Comparison of ENCODE assay signal across 8 cellular contexts in the genomic region with DNA sequence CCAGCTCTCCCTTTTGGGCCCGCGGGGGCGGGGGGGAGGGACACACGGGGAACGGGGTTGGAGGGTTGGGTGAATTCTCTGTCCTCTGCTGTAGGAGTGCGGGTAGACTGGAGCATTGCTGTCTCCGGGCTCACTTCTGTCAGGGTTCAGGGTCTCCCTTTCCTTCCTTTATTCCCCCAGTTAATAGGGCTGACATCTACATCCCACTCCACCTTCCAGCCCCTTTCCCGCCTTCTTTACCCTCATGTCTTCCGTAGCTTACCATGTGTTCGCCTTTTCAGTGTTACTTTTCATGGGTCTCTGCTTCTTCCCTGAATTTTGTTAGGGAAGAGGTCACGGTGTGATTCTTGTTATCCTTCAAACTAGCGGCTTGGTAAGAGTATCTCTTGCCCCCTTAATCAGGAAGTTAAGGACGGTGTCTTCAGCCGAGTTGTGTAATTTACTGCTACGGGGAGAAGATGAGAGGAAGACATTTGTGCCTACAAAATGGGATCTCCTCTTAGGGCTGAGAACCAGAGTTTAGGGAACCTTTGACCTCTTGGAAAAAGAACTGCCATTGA. TPM values are rescaled to one million over a fixed set of nuclear protein-coding genes. Genes with fewer than 3 reads are reported as not detected.
DNase-seq lines count a peak whose midpoint lies in the region; ATAC-seq and TF ChIP-seq lines count a peak whose summit lies in the region.

No MANE protein-coding gene starts in this region.

- H3K9ac ChIP-seq in DND-41 (ENCODE audit: low read depth, low read length) (peak overlapping the region; percentile 86), H9 (ENCODE audit: extremely low read depth, insufficient read length, low read length) (peak overlapping the region; percentile 59)

- H3K18ac ChIP-seq in H9 (ENCODE audit: insufficient read length, low read depth, low read length) = no peak overlapping the region

- H2BK120ac ChIP-seq in H9 (ENCODE audit: low read depth, low read length, poor library complexity, severe bottlenecking) = no peak overlapping the region

- H3K9me3 Mint-ChIP-seq in H9 = no peaks in the 10 kb centered on the region
- H3K9me3 Mint-ChIP-seq in effector memory CD8-positive, alpha-beta T cell = no peaks in the 10 kb centered on the region
- no peaks in the 10 kb centered on the region for H3K9me3 Mint-ChIP-seq in natural killer cell treated with Interleukin-12 subunit alpha and Interleukin-12 subunit beta and Interleukin-15 and Interleukin-18, amount 100 ng/mL, for 72 hours

- peaks cover 30% of the 10 kb centered on the region for H3K4me1 ChIP-seq in DND-41 (ENCODE audit: insufficient read depth, low read length)
- no peaks in the 10 kb centered on the region for H3K4me1 ChIP-seq in H9 (ENCODE audit: insufficient read depth, low read length)
- peaks cover 4 to 41% (median 14%) of the 10 kb centered on the region in 4 donors for H3K4me1 ChIP-seq in Peyer's patch

- H3K79me2 ChIP-seq in DND-41 (ENCODE audit: insufficient read depth, low read length) = peaks cover 61% of the 10 kb centered on the region
- peaks cover 6% of the 10 kb centered on the region; the same call in 1 of the 2 replicates for H3K79me2 ChIP-seq in H9 (ENCODE audit: insufficient read depth, low read length)

- no peak overlapping the region for H3K23ac ChIP-seq in H9 (ENCODE audit: insufficient read length, low read depth, low read length)

- TF ChIP-seq CTCF in DND-41 (IDR thresholded peaks at IDR 0.05; ENCODE audit: borderline replicate concordance, extremely low read depth, low read length, poor library complexity, severe bottlenecking) (no peak), H9 (conservative IDR thresholded peaks at IDR 0.05) (no peak), Peyer's patch (IDR thresholded peaks at IDR 0.05) (no peak)

- DNase-seq in DND-41 (no peak), H9 (no peak), Peyer's patch (no peak), NCI-H446 treated with DMSO at 0.1 percent for 48 hours (lab: John Stamatoyannopoulos, UW) (no peak), NCI-H2029 treated with DMSO at 0.1 percent for 48 hours (lab: John Stamatoyannopoulos, UW) (no peak), NCI-H1092 (lab: John Stamatoyannopoulos, UW) (no peak)
- DNase-seq in effector memory CD8-positive, alpha-beta T cell = no peak
- DNase-seq in natural killer cell treated with Interleukin-12 subunit alpha and Interleukin-12 subunit beta and Interleukin-15 and Interleukin-18, amount 100 ng/mL, for 72 hours (ENCODE audit: low spot score) = no peak

- no peak overlapping the region for H3K4ac ChIP-seq in H9 (ENCODE audit: low read depth, low read length)

- no peak overlapping the region for H4K5ac ChIP-seq in H9 (ENCODE audit: insufficient read length, low read depth, low read length)

- H4K91ac ChIP-seq in H9 (ENCODE audit: insufficient read length, low read depth, low read length) = no peak overlapping the region

- H3K27ac Mint-ChIP-seq in H9 = no peak overlapping the region; a peak in 1 of 7 replicates
- peak overlapping the region; percentile 84 to 93 for H3K27ac Mint-ChIP-seq in effector memory CD8-positive, alpha-beta T cell
- H3K27ac Mint-ChIP-seq in natural killer cell treated with Interleukin-12 subunit alpha and Interleukin-12 subunit beta and Interleukin-15 and Interleukin-18, amount 100 ng/mL, for 72 hours = peak overlapping the region; percentile 92 to 93

- H3K56ac ChIP-seq in H9 (ENCODE audit: insufficient read length, low read depth, low read length) = no peak overlapping the region

- H2BK15ac ChIP-seq in H9 (ENCODE audit: low read depth, low read length) = no peak overlapping the region

- no peak for TF ChIP-seq POLR2A in Peyer's patch (IDR thresholded peaks at IDR 0.05)

- no peak overlapping the region for H2BK12ac ChIP-seq in H9 (ENCODE audit: insufficient read length, low read depth, low read length)

- no peaks in the 10 kb centered on the region for H3K79me1 ChIP-seq in H9 (ENCODE audit: insufficient read depth, low read depth, low read length, poor library complexity, severe bottlenecking)

- no peaks in the 10 kb centered on the region for H3K27me3 ChIP-seq in DND-41 (ENCODE audit: insufficient read depth, low read length, poor library complexity)
- H3K27me3 ChIP-seq in H9 (ENCODE audit: insufficient read depth, low read length) = no peaks in the 10 kb centered on the region
- no peaks in the 10 kb centered on the region for H3K27me3 ChIP-seq in Peyer's patch

- H3K27me3 Mint-ChIP-seq in H9 (ENCODE audit: low read depth) = no peaks in the 10 kb centered on the region; the same call in 1 of the 2 replicates
- H3K27me3 Mint-ChIP-seq in effector memory CD8-positive, alpha-beta T cell = no peaks in the 10 kb centered on the region
- no peaks in the 10 kb centered on the region for H3K27me3 Mint-ChIP-seq in natural killer cell treated with Interleukin-12 subunit alpha and Interleukin-12 subunit beta and Interleukin-15 and Interleukin-18, amount 100 ng/mL, for 72 hours

- H3K36me3 ChIP-seq in DND-41 (ENCODE audit: insufficient read depth, low read length) (no peaks in the 10 kb centered on the region; the same call in 1 of the 2 replicates), Peyer's patch (no peaks in the 10 kb centered on the region)

- H3K4me3 Mint-ChIP-seq in H9 = peak overlapping the region; percentile 76 to 86
- peak overlapping the region; percentile 87 to 96 for H3K4me3 Mint-ChIP-seq in effector memory CD8-positive, alpha-beta T cell
- peak overlapping the region; percentile 100 for H3K4me3 Mint-ChIP-seq in natural killer cell treated with Interleukin-12 subunit alpha and Interleukin-12 subunit beta and Interleukin-15 and Interleukin-18, amount 100 ng/mL, for 72 hours

- H3K27ac ChIP-seq in DND-41 (ENCODE audit: low read length) (peak overlapping the region; percentile 68), H9 (ENCODE audit: insufficient read length, low read depth, low read length) (no peak overlapping the region), Peyer's patch (peak overlapping the region; percentile 90 to 98 (median 96))

- H3K4me3 ChIP-seq in DND-41 (ENCODE audit: low read depth in 1 of 2, low read length in 2 of 2) = peak overlapping the region; percentile 85 to 97
- H3K4me3 ChIP-seq in Peyer's patch = peak overlapping the region; percentile 61 to 94 (median 90)

- H3K23me2 ChIP-seq in H9 (ENCODE audit: insufficient read length, low read depth, low read length, poor library complexity, severe bottlenecking) = peaks cover 9% of the 10 kb centered on the region

- H3K36me3 Mint-ChIP-seq in H9 (ENCODE audit: insufficient read depth in 1 of 3, low read depth in 3 of 3) = no peaks in the 10 kb centered on the region
- peaks cover 12% of the 10 kb centered on the region for H3K36me3 Mint-ChIP-seq in effector memory CD8-positive, alpha-beta T cell (ENCODE audit: insufficient read depth)
- peaks cover 28% of the 10 kb centered on the region for H3K36me3 Mint-ChIP-seq in natural killer cell treated with Interleukin-12 subunit alpha and Interleukin-12 subunit beta and Interleukin-15 and Interleukin-18, amount 100 ng/mL, for 72 hours

- H3K9me3 ChIP-seq in DND-41 (ENCODE audit: insufficient read depth, low read length, severe bottlenecking) = no peaks in the 10 kb centered on the region
- no peaks in the 10 kb centered on the region for H3K9me3 ChIP-seq in H9 (ENCODE audit: control insufficient read depth, low read depth, low read length)
- H3K9me3 ChIP-seq in Peyer's patch = no peaks in the 10 kb centered on the region

- peaks cover 15% of the 10 kb centered on the region; the same call in 1 of the 2 replicates for H4K20me1 ChIP-seq in DND-41 (ENCODE audit: insufficient read depth, low read length)
- no peaks in the 10 kb centered on the region for H4K20me1 ChIP-seq in H9 (ENCODE audit: control insufficient read depth, insufficient read depth, insufficient read length)

- H2AFZ ChIP-seq in DND-41 (ENCODE audit: low read depth, low read length) (peak overlapping the region; percentile 61), H9 (ENCODE audit: low read length) (no peak overlapping the region)

- no peak overlapping the region for H3T11ph ChIP-seq in H9 (ENCODE audit: low read length)

- H3K4me2 ChIP-seq in DND-41 (ENCODE audit: insufficient read depth, low read length) = peak overlapping the region; percentile 92
- peak overlapping the region; percentile 90 for H3K4me2 ChIP-seq in H9 (ENCODE audit: insufficient read depth, insufficient read length, low read length)

- ATAC-seq in DND-41 (ENCODE audit: insufficient read depth, low read depth) = peak; percentile 39
- no peak for ATAC-seq in effector memory CD8-positive, alpha-beta T cell (replicated peaks)
- peak; percentile 42 to 52 for ATAC-seq in natural killer cell treated with Interleukin-12 subunit alpha and Interleukin-12 subunit beta and Interleukin-15 and Interleukin-18, amount 100 ng/mL, for 72 hours

- no CpG with 5 or more reads among the region's 15 CpGs for WGBS in H9 (ENCODE audit: extremely low coverage, insufficient read length, low lambda C conversion rate)

- H2BK20ac ChIP-seq in H9 (ENCODE audit: low read depth, low read length, poor library complexity, severe bottlenecking) = no peak overlapping the region

- H4K8ac ChIP-seq in H9 (replicated peaks; ENCODE audit: insufficient read length, low read depth, low read length) = no peak overlapping the region

- peaks cover 21 to 23% of the 10 kb centered on the region in 2 experiments for H3K4me1 Mint-ChIP-seq in H9
- H3K4me1 Mint-ChIP-seq in effector memory CD8-positive, alpha-beta T cell (ENCODE audit: low read depth in 2 of 2) = peaks cover 54 to 72% of the 10 kb centered on the region in 2 donors
- H3K4me1 Mint-ChIP-seq in natural killer cell treated with Interleukin-12 subunit alpha and Interleukin-12 subunit beta and Interleukin-15 and Interleukin-18, amount 100 ng/mL, for 72 hours (ENCODE audit: low read depth in 2 of 2) = peaks cover 55 to 73% of the 10 kb centered on the region in 2 donors

- no peak overlapping the region for H2AK5ac ChIP-seq in H9 (ENCODE audit: insufficient read length, low read length)

- H2BK5ac ChIP-seq in H9 (ENCODE audit: insufficient read length, low read length) = no peak overlapping the region

- H3K14ac ChIP-seq in H9 (ENCODE audit: insufficient read depth, low read length) = no peak overlapping the region; the same call in 1 of the 2 replicates

RNA-seq across cellular contexts. Expression of gene RAP1A, which starts 0.9 kb away (rescaled TPM):
- total RNA-seq in H9 (2021) (26.7 and 28.3 TPM in 2 replicates), Peyer's patch (10 to 100 TPM; 16.5 to 66.0 (median 46.2) TPM)
- 100 to 1,000 TPM in 1 of 2 donors, 10 to 100 TPM in 1; 97.8 to 138 TPM for total RNA-seq in natural killer cell treated with Interleukin-12 subunit alpha and Interleukin-12 subunit beta and Interleukin-15 and Interleukin-18, amount 100 ng/mL, for 72 hours

Comparison
In these comparisons a context has a peak if more than half of its experiments do, and no peak if none do; other contexts are left out.
1. H3K27ac Mint-ChIP-seq: peak in effector memory CD8-positive, alpha-beta T cell (2 of 2) and natural killer cell treated with Interleukin-12 subunit alpha and Interleukin-12 subunit beta and Interleukin-15 and Interleukin-18, amount 100 ng/mL, for 72 hours (2 of 2); none in H9 (0 of 3).
2. Peak in every context shown above with its lines, with median percentiles within 50 percentile points of each other: H3K4me3 Mint-ChIP-seq.